In the genomic region with DNA sequence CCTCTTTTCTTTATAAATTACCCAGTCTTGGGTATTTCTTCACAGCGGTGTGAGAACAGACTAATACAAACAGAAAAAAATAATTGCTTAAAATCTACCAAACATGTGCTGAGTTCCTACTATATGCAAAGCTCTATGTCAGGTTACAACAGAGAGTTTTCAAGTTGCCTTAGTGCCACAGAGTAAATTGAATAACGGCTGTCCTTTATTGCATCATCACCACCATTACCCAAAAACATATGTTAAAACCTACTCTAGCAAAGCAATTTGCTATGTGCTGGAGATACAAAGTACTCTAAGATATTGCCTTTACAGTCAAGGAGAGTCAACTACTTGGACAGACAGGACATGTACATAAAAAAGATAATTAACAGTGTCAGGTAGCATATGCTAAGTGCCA, we compare ENCODE assay signal across 19 cellular contexts.
"Had no signal": no experiment of that assay in that cellular context is flagged by ENCODE, and none has a peak within 500 bp of the region (broad histone marks: within the 10 kb centered on the region; RNA-seq: fewer than 3 reads in every experiment).

No MANE protein-coding gene starts in this region.

- FAIRE-seq: astrocyte, bronchial epithelial cell, endometrium, frontal cortex, pancreas had no signal

- H3K4me1 ChIP-seq: lower lobe of right lung, neural progenitor cell, pancreas had no signal

- H3K4me3 ChIP-seq: lower lobe of right lung, neural progenitor cell, pancreas had no signal

- ATAC-seq: activated naive CD8-positive, alpha-beta T cell treated with anti-CD3 and anti-CD28 coated beads, Interleukin-2, amount 50 U/mL, for 24 hours; left cardiac atrium; lower lobe of right lung; pancreas; stimulated activated effector memory CD8-positive, alpha-beta T cell treated with anti-CD3 and anti-CD28 coated beads, Interleukin-12 subunit alpha, Interleukin-12 subunit beta, amount 100 ng/mL, for 72 hours; T-cell had no signal

- H3K4me2 ChIP-seq: neural progenitor cell had no signal

- H3K9ac ChIP-seq: neural progenitor cell had no signal

- H2AFZ ChIP-seq: neural progenitor cell had no signal

- H3K36me3 ChIP-seq: lower lobe of right lung, pancreas had no signal

- H3K4me1 Mint-ChIP-seq: activated naive CD8-positive, alpha-beta T cell treated with anti-CD3 and anti-CD28 coated beads, Interleukin-2, amount 50 U/mL, for 24 hours; neural progenitor cell; stimulated activated effector memory CD8-positive, alpha-beta T cell treated with anti-CD3 and anti-CD28 coated beads, Interleukin-12 subunit alpha, Interleukin-12 subunit beta, amount 100 ng/mL, for 72 hours; T-cell had no signal

- H3K9me3 ChIP-seq: pancreas had no signal

- H3K27me3 Mint-ChIP-seq: activated naive CD8-positive, alpha-beta T cell treated with anti-CD3 and anti-CD28 coated beads, Interleukin-2, amount 50 U/mL, for 24 hours; T-cell had no signal

- H3K4me3 Mint-ChIP-seq: activated naive CD8-positive, alpha-beta T cell treated with anti-CD3 and anti-CD28 coated beads, Interleukin-2, amount 50 U/mL, for 24 hours; neural progenitor cell; stimulated activated effector memory CD8-positive, alpha-beta T cell treated with anti-CD3 and anti-CD28 coated beads, Interleukin-12 subunit alpha, Interleukin-12 subunit beta, amount 100 ng/mL, for 72 hours; T-cell had no signal

- H3K27ac Mint-ChIP-seq: activated naive CD8-positive, alpha-beta T cell treated with anti-CD3 and anti-CD28 coated beads, Interleukin-2, amount 50 U/mL, for 24 hours; neural progenitor cell; stimulated activated effector memory CD8-positive, alpha-beta T cell treated with anti-CD3 and anti-CD28 coated beads, Interleukin-12 subunit alpha, Interleukin-12 subunit beta, amount 100 ng/mL, for 72 hours; T-cell had no signal

- H3K27me3 ChIP-seq: neural progenitor cell, pancreas had no signal

- H3K36me3 Mint-ChIP-seq: stimulated activated effector memory CD8-positive, alpha-beta T cell treated with anti-CD3 and anti-CD28 coated beads, Interleukin-12 subunit alpha, Interleukin-12 subunit beta, amount 100 ng/mL, for 72 hours; T-cell had no signal

- DNase-seq: activated CD4-positive, alpha-beta T cell treated with anti-CD3 and anti-CD28 coated beads, Interleukin-2, amount 50 U/mL, for 4 hours; activated CD4-positive, CD25-positive, alpha-beta regulatory T cell treated with anti-CD3 and anti-CD28 coated beads, Interleukin-2, amount 50 U/mL, for 72 hours; activated naive CD4-positive, alpha-beta T cell treated with Interleukin-2 at 50 U/mL for 16 hours; activated naive CD8-positive, alpha-beta T cell treated with anti-CD3 and anti-CD28 coated beads, Interleukin-2, amount 50 U/mL, for 24 hours; activated T-cell treated with anti-CD3 and anti-CD28 coated beads for 4 hours; head of caudate nucleus; left cardiac atrium; lower lobe of right lung; pancreas; stimulated activated CD4-positive, alpha-beta T cell treated with anti-CD3 and anti-CD28 coated beads, Interleukin-12 subunit alpha, Interleukin-12 subunit beta, amount 100 ng/mL, for 4 hours; stimulated activated CD4-positive, alpha-beta T cell treated with anti-CD3 and anti-CD28 coated beads, Interleukin-2, amount 100 ng/mL, for 24 hours; T-cell; T-helper 9 cell had no signal

- H3K27ac ChIP-seq: lower lobe of right lung, neural progenitor cell, pancreas had no signal
